Comparison of ENCODE assay signal across 1 cellular context in genomic region chr17:27284811-27285415, GRCh38.
TF ChIP-seq lines count a peak whose summit lies in the region.

No MANE protein-coding gene starts in this region.

TF ChIP-seq in HepG2, 621 proteins besides CTCF, POLR2A, EP300 and RAD21:
- no peak for TF ChIP-seq ZMYM4 (CRISPR knock-in tag; IDR thresholded peaks at IDR 0.05)
- TF ChIP-seq RARG (CRISPR knock-in tag; IDR thresholded peaks at IDR 0.05; ENCODE audit: low read depth) = no peak
- no peak for TF ChIP-seq ZBTB20 (CRISPR knock-in tag; IDR thresholded peaks at IDR 0.05; ENCODE audit: borderline replicate concordance, low read depth)
- no peak for TF ChIP-seq FOXO4 (CRISPR knock-in tag; conservative IDR thresholded peaks at IDR 0.05)
- no peak for TF ChIP-seq HDAC6 (IDR thresholded peaks at IDR 0.05; ENCODE audit: low read depth, low read length)
- no peak for TF ChIP-seq ATF2 (CRISPR knock-in tag; IDR thresholded peaks at IDR 0.05)
- no peak for TF ChIP-seq ZNF335 (CRISPR knock-in tag; IDR thresholded peaks at IDR 0.05)
- no peak for TF ChIP-seq ZBTB2 (CRISPR knock-in tag; IDR thresholded peaks at IDR 0.05; ENCODE audit: low read depth)
